1 cellular context compared by ENCODE assay signal in the genomic region with DNA sequence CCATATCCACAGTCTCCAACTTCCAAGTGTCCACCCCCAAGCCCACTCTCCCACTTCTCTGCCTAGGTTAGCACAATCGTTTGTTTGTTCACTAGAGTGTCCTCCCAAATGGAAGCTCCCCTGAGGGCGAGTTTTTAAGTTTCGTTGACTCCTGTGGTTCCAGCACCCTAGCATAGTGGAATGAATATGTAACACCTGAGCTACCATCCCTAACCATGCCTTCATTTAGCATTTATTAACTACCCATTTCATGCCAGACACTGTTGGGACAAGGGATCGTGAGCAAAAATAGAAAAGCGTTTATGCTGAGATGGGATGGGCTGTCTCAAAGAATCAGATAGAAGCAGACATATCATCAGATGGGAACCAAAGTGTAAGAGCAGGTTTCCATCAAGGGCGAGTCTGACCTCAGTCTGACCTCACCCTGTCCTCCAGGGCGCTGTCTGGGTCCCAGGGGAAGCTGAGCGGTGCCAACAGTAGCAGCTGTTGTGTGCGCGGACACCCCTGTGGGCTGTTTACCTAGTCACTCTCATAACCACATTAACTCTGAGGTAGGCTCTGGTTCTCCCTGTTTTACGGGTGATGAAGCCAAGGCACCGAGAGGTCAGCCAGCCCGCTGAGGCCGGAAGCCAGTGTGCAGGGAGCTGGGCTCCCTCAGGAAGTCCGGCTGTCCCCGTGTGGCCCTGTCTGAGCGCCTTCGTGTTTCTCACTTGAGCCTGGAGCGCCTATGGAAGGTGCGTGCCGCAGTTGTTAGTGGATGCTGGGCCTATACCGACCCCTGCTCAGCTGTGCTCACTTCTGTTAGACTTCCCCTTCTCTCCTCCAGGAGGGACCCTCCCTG.
TF ChIP-seq lines count a peak whose summit lies in the region.

No MANE protein-coding gene starts in this region.

TF ChIP-seq in IMR-90, 13 proteins besides CTCF, POLR2A, EP300 and RAD21:
- no peak for TF ChIP-seq RFX5 (IDR thresholded peaks at IDR 0.05; ENCODE audit: low read depth, low read length)
- TF ChIP-seq, protein P1, sequence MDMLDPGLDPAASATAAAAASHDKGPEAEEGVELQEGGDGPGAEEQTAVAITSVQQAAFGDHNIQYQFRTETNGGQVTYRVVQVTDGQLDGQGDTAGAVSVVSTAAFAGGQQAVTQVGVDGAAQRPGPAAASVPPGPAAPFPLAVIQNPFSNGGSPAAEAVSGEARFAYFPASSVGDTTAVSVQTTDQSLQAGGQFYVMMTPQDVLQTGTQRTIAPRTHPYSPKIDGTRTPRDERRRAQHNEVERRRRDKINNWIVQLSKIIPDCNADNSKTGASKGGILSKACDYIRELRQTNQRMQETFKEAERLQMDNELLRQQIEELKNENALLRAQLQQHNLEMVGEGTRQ (IDR thresholded peaks at IDR 0.05; ENCODE audit: low read depth, low read length) = no peak
- TF ChIP-seq MXI1 (IDR thresholded peaks at IDR 0.05; ENCODE audit: borderline replicate concordance, low read depth, low read length) = no peak
- TF ChIP-seq BHLHE40 (IDR thresholded peaks at IDR 0.05; ENCODE audit: low read depth, low read length) = no peak
- no peak for TF ChIP-seq CEBPB (IDR thresholded peaks at IDR 0.05; ENCODE audit: low read depth, low read length)
- no peak for TF ChIP-seq FOS (IDR thresholded peaks at IDR 0.05; ENCODE audit: low read depth, low read length)
- TF ChIP-seq MAZ (IDR thresholded peaks at IDR 0.05; ENCODE audit: borderline replicate concordance, low read depth, low read length) = no peak
- TF ChIP-seq, protein P2, sequence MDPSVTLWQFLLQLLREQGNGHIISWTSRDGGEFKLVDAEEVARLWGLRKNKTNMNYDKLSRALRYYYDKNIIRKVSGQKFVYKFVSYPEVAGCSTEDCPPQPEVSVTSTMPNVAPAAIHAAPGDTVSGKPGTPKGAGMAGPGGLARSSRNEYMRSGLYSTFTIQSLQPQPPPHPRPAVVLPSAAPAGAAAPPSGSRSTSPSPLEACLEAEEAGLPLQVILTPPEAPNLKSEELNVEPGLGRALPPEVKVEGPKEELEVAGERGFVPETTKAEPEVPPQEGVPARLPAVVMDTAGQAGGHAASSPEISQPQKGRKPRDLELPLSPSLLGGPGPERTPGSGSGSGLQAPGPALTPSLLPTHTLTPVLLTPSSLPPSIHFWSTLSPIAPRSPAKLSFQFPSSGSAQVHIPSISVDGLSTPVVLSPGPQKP (IDR thresholded peaks at IDR 0.05; ENCODE audit: borderline replicate concordance, low read depth, low read length) = no peak
- no peak for TF ChIP-seq NFE2L2 (IDR thresholded peaks at IDR 0.05; ENCODE audit: low read depth, low read length)
